ENCODE assay signal across 19 cellular contexts in genomic region chr10:33198610-33199009, GRCh38.
"Had no signal": no experiment of that assay in that cellular context is flagged by ENCODE, and none has a peak within 500 bp of the region (broad histone marks: within the 10 kb centered on the region; RNA-seq: fewer than 3 reads in every experiment).

No MANE protein-coding gene starts in this region.

- H3K4me3 ChIP-seq: gastroesophageal sphincter, left lung, spleen, thoracic aorta had no signal

- H3K9me3 ChIP-seq: gastroesophageal sphincter, left lung, spleen, thoracic aorta had no signal

- DNase-seq: activated CD4-positive, alpha-beta T cell treated with anti-CD3 and anti-CD28 coated beads for 1 hour; activated CD4-positive, alpha-beta T cell treated with anti-CD3 and anti-CD28 coated beads, Interleukin-2, amount 50 U/mL, for 1 hour; activated CD8-positive, alpha-beta T cell treated with anti-CD3 and anti-CD28 coated beads, Interleukin-2, amount 10 ng/mL, durations not matched to agents 7 days and 5 days; activated gamma-delta T cell; activated naive CD4-positive, alpha-beta T cell treated with anti-CD3 and anti-CD28 coated beads, Interleukin-2, amount 50 U/mL, for 16 hours; aorta; effector memory CD4-positive, alpha-beta T cell; kidney glomerular epithelial cell; left lung; spleen; stimulated activated CD4-positive, alpha-beta T cell treated with anti-CD3 and anti-CD28 coated beads, Interleukin-4, amount 100 ng/mL, for 24 hours; stimulated activated naive CD4-positive, alpha-beta T cell treated with Interleukin-2 at 50 U/mL for 16 hours; T-helper 1 cell had no signal

- H3K27ac Mint-ChIP-seq: activated CD8-positive, alpha-beta T cell treated with anti-CD3 and anti-CD28 coated beads, Interleukin-2, amount 10 ng/mL, durations not matched to agents 7 days and 5 days; activated T-helper 1 cell treated with anti-CD3 and anti-CD28 coated beads, Interleukin-12 subunit alpha, Interleukin-12 subunit beta, Interleukin-2, Interleukin-4 antibody, amounts not matched to agents 30 ng/mL and 10 ng/mL and 1 ng/mL, durations not matched to agents 14 hours and 24 hours and 36 hours; brain; type B pancreatic cell had no signal

- H3K9me3 Mint-ChIP-seq: activated T-helper 1 cell treated with anti-CD3 and anti-CD28 coated beads, Interleukin-12 subunit alpha, Interleukin-12 subunit beta, Interleukin-2, Interleukin-4 antibody, amounts not matched to agents 30 ng/mL and 10 ng/mL and 1 ng/mL, durations not matched to agents 14 hours and 24 hours and 36 hours; brain; type B pancreatic cell had no signal

- H3K27me3 ChIP-seq: gastroesophageal sphincter, left lung, spleen had no signal

- H3K27ac ChIP-seq: gastroesophageal sphincter, left lung, thoracic aorta had no signal

- H3K27me3 Mint-ChIP-seq: type B pancreatic cell had no signal

- ATAC-seq: activated CD8-positive, alpha-beta T cell treated with anti-CD3 and anti-CD28 coated beads, Interleukin-2, amount 10 ng/mL, durations not matched to agents 7 days and 5 days; esophagus mucosa; gastroesophageal sphincter; left lung had no signal

- H3K4me3 Mint-ChIP-seq: activated CD8-positive, alpha-beta T cell treated with anti-CD3 and anti-CD28 coated beads, Interleukin-2, amount 10 ng/mL, durations not matched to agents 7 days and 5 days; activated T-helper 1 cell treated with anti-CD3 and anti-CD28 coated beads, Interleukin-12 subunit alpha, Interleukin-12 subunit beta, Interleukin-2, Interleukin-4 antibody, amounts not matched to agents 30 ng/mL and 10 ng/mL and 1 ng/mL, durations not matched to agents 14 hours and 24 hours and 36 hours; brain; type B pancreatic cell had no signal
